ENCODE assay signal across 19 cellular contexts in the genomic region with DNA sequence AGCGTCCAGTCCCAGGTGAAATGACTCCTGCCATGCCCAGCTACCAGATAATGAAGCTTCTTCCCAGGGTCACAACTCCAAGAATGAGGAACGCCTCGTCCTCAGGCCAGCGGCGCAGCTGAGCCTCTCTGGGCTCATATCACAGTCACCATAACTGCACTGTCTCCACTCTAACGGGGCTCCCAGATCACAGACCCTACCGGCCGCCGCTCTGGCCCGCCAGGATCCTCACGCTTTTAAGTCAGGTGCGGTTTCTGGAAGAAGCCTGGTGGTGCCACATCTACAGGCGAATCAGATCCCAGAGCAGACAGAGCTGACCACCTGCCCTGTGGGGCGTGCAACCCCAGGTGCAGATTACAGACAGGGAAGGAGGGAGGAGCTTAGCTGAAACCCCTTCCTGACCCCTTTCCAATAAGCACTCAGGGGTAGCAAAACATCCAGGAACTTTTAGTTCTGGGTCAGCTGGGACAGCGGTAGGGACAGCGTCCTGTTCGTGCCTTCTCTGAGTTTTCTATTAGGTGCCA. TPM values are rescaled to one million over a fixed set of nuclear protein-coding genes. Genes with fewer than 3 reads are reported as not detected.
DNase-seq lines count a peak whose midpoint lies in the region; ATAC-seq and TF ChIP-seq lines count a peak whose summit lies in the region.
"Had no signal": no experiment of that assay in that cellular context is flagged by ENCODE, and none has a peak within 500 bp of the region (broad histone marks: within the 10 kb centered on the region; RNA-seq: fewer than 3 reads in every experiment).

No MANE protein-coding gene starts in this region.

- peak overlapping the region; percentile 24 for H2BK12ac ChIP-seq in trophoblast cell (ENCODE audit: low read length)

- no peaks in the 10 kb centered on the region for H3K9me3 Mint-ChIP-seq in CD4-positive, CD25-positive, alpha-beta regulatory T cell
- H3K9me3 Mint-ChIP-seq in memory B cell = no peaks in the 10 kb centered on the region
- H3K9me3 Mint-ChIP-seq in CD4-positive, alpha-beta T cell = no peaks in the 10 kb centered on the region

- H4K91ac ChIP-seq in trophoblast cell (ENCODE audit: low read depth, low read length) = no peak overlapping the region

- BruUV-seq in OCI-LY7 (replicated peaks; lab: Mats Ljungman, UMichigan) = no TSS peak

- H2AK5ac ChIP-seq in trophoblast cell (ENCODE audit: low read length) = peak overlapping the region; percentile 59

- H3K4me3 ChIP-seq in CD4-positive, CD25-positive, alpha-beta regulatory T cell (ENCODE audit: low read depth, low read length) = no peak overlapping the region
- H3K4me3 ChIP-seq in OCI-LY7 (ENCODE audit: low read depth, low read length, poor library complexity, severe bottlenecking) (no peak overlapping the region), trophoblast cell (ENCODE audit: low read depth, low read length) (no peak overlapping the region)
- H3K4me3 ChIP-seq: K562, PC-9, SK-N-MC had no signal

- no peak for TF ChIP-seq CTCF in OCI-LY7 (conservative IDR thresholded peaks at IDR 0.05; ENCODE audit: low read length)
- no peak for TF ChIP-seq CTCF in CD4-positive, alpha-beta T cell (IDR thresholded peaks at IDR 0.05)

- H3K4me1 ChIP-seq in CD4-positive, CD25-positive, alpha-beta regulatory T cell (ENCODE audit: control insufficient read depth, insufficient read depth, low read length, poor library complexity, severe bottlenecking) = peaks cover 26% of the 10 kb centered on the region
- H3K4me1 ChIP-seq in OCI-LY7 (ENCODE audit: insufficient read depth, low read length, poor library complexity, severe bottlenecking) = peaks cover 79% of the 10 kb centered on the region
- peaks cover 4 to 10% of the 10 kb centered on the region in 2 experiments for H3K4me1 ChIP-seq in trophoblast cell (ENCODE audit: control insufficient read depth in 1 of 2, insufficient read depth in 2 of 2, low read length in 2 of 2)
- H3K4me1 ChIP-seq: BE2C had no signal

- no peaks in the 10 kb centered on the region for H3K27me3 Mint-ChIP-seq in CD4-positive, CD25-positive, alpha-beta regulatory T cell
- H3K27me3 Mint-ChIP-seq in memory B cell = peaks cover 3% of the 10 kb centered on the region
- no peaks in the 10 kb centered on the region for H3K27me3 Mint-ChIP-seq in CD4-positive, alpha-beta T cell

- no peak overlapping the region for H3K9ac ChIP-seq in trophoblast cell (ENCODE audit: low read length)

- H4K8ac ChIP-seq in trophoblast cell (ENCODE audit: low read depth, low read length) = no peak overlapping the region

- CTCF ChIA-PET in OCI-LY7 (lab: Charles Lee; ENCODE audit: unreplicated experiment) = no interaction called here
- CTCF ChIA-PET in CD4-positive, alpha-beta T cell (lab: Charles Lee) = interaction anchor here (1.9 kb wide), 1 partner anchor 53 kb away, joined by 4 read pairs; no protein-coding TSS in a partner anchor

- H3K27ac ChIP-seq in CD4-positive, CD25-positive, alpha-beta regulatory T cell (ENCODE audit: insufficient read depth, low read length, poor library complexity, severe bottlenecking) = no peak overlapping the region
- H3K27ac ChIP-seq in OCI-LY7 (ENCODE audit: low read depth, low read length, poor library complexity, severe bottlenecking) = no peak overlapping the region
- no peak overlapping the region for H3K27ac ChIP-seq in trophoblast cell (ENCODE audit: low read depth, low read length)
- H3K27ac ChIP-seq in CD4-positive, alpha-beta T cell (ENCODE audit: low read depth, low read length) = no peak overlapping the region
- H3K27ac ChIP-seq: HL-60, PC-9, SK-N-MC had no signal

- H3K9me3 ChIP-seq in CD4-positive, CD25-positive, alpha-beta regulatory T cell (ENCODE audit: control insufficient read depth in 2 of 2, low read length in 2 of 2) = no peaks in the 10 kb centered on the region
- H3K9me3 ChIP-seq in OCI-LY7 (ENCODE audit: low read length) = no peaks in the 10 kb centered on the region
- peaks cover 3% of the 10 kb centered on the region for H3K9me3 ChIP-seq in trophoblast cell (ENCODE audit: insufficient read depth, low read depth, low read length)
- H3K9me3 ChIP-seq in CD4-positive, alpha-beta T cell (ENCODE audit: control insufficient read depth, low read length) = no peaks in the 10 kb centered on the region
- H3K9me3 ChIP-seq: BE2C had no signal

- no peaks in the 10 kb centered on the region for H3K27me3 ChIP-seq in CD4-positive, CD25-positive, alpha-beta regulatory T cell (ENCODE audit: control insufficient read depth, insufficient read depth, low read length)
- H3K27me3 ChIP-seq in trophoblast cell (ENCODE audit: insufficient read depth, low read length) = no peaks in the 10 kb centered on the region
- H3K27me3 ChIP-seq in CD4-positive, alpha-beta T cell (ENCODE audit: control insufficient read depth, insufficient read depth, low read length) = no peaks in the 10 kb centered on the region

- no peak for ATAC-seq in CD4-positive, CD25-positive, alpha-beta regulatory T cell (ENCODE audit: low read depth in 2 of 2)
- ATAC-seq in memory B cell (ENCODE audit: low read depth) = no peak
- no peak for ATAC-seq in CD4-positive, alpha-beta T cell (ENCODE audit: poor library complexity)
- ATAC-seq: K562 had no signal

- no peak overlapping the region for H2BK120ac ChIP-seq in trophoblast cell (ENCODE audit: insufficient read depth, low read length, poor library complexity)

- H3K4me1 Mint-ChIP-seq in CD4-positive, CD25-positive, alpha-beta regulatory T cell = peaks cover 14 to 35% (median 17%) of the 10 kb centered on the region in 4 donors
- peaks cover 26% of the 10 kb centered on the region for H3K4me1 Mint-ChIP-seq in memory B cell
- peaks cover 20% of the 10 kb centered on the region for H3K4me1 Mint-ChIP-seq in CD4-positive, alpha-beta T cell (ENCODE audit: low read depth)

- H3K36me3 ChIP-seq in CD4-positive, CD25-positive, alpha-beta regulatory T cell (ENCODE audit: control insufficient read depth, insufficient read depth, low read length) = peaks cover 35% of the 10 kb centered on the region
- H3K36me3 ChIP-seq in OCI-LY7 (ENCODE audit: insufficient read depth, low read length) (no peaks in the 10 kb centered on the region), trophoblast cell (ENCODE audit: control insufficient read depth in 1 of 2, insufficient read depth in 2 of 2, low read length in 2 of 2) (no peaks in the 10 kb centered on the region)
- H3K36me3 ChIP-seq: BE2C had no signal

- H3K4me2 ChIP-seq in OCI-LY7 (ENCODE audit: low read length) (peak overlapping the region; percentile 48), trophoblast cell (ENCODE audit: low read length) (no peak overlapping the region)
- H3K4me2 ChIP-seq: PC-9 had no signal

- H3K14ac ChIP-seq in trophoblast cell (ENCODE audit: low read length) = no peak overlapping the region

- H2AFZ ChIP-seq in OCI-LY7 (ENCODE audit: low read length) (no peak overlapping the region; the same call in 1 of the 2 replicates), trophoblast cell (ENCODE audit: insufficient read depth, low read length, poor library complexity) (no peak overlapping the region)
- H2AFZ ChIP-seq: PC-9 had no signal

- H3K4me3 Mint-ChIP-seq in CD4-positive, CD25-positive, alpha-beta regulatory T cell = no peak overlapping the region
- H3K4me3 Mint-ChIP-seq in memory B cell = no peak overlapping the region
- no peak overlapping the region for H3K4me3 Mint-ChIP-seq in CD4-positive, alpha-beta T cell

- POLR2A ChIA-PET in OCI-LY7 (lab: Charles Lee) = interaction anchor here (0.9 to 1.7 kb wide), 2 partner anchors 10 to 492 kb away, joined by 3 to 6 read pairs; no protein-coding TSS in a partner anchor
- POLR2A ChIA-PET in CD4-positive, alpha-beta T cell (lab: Charles Lee) = interaction anchor here (0.8 to 1.2 kb wide), 2 partner anchors 10 to 13 kb away, joined by 3 read pairs; no protein-coding TSS in a partner anchor

- H3K4ac ChIP-seq in trophoblast cell (ENCODE audit: low read depth, low read length) = no peak overlapping the region

- H3K79me2 ChIP-seq in OCI-LY7 (ENCODE audit: insufficient read depth, low read depth, low read length) (0 out of 2 replicates have a peak, but pooled peaks cover 2% of the 10 kb centered on the region), trophoblast cell (ENCODE audit: control insufficient read depth, insufficient read depth, low read length, poor library complexity) (peaks cover 18% of the 10 kb centered on the region)

- H3K36me3 Mint-ChIP-seq in CD4-positive, CD25-positive, alpha-beta regulatory T cell = peaks cover 39% of the 10 kb centered on the region
- peaks cover 5% of the 10 kb centered on the region for H3K36me3 Mint-ChIP-seq in memory B cell
- H3K36me3 Mint-ChIP-seq in CD4-positive, alpha-beta T cell (ENCODE audit: low read depth) = peaks cover 41% of the 10 kb centered on the region

- WGBS in trophoblast cell (ENCODE audit: extremely low coverage, insufficient coverage, insufficient read length) = no CpG with 5 or more reads among the region's 17 CpGs

- H2BK5ac ChIP-seq in trophoblast cell (ENCODE audit: low read depth, low read length, poor library complexity) = no peak overlapping the region

- H3K18ac ChIP-seq in trophoblast cell (ENCODE audit: low read length) = peak overlapping the region; percentile 55

- H4K20me1 ChIP-seq in OCI-LY7 (ENCODE audit: insufficient read depth, low read length) = no peaks in the 10 kb centered on the region

- H3K9me2 ChIP-seq in OCI-LY7 (ENCODE audit: insufficient read depth, low read length) = no peaks in the 10 kb centered on the region

- peak overlapping the region; percentile 34 to 67 (median 56) for H3K27ac Mint-ChIP-seq in CD4-positive, CD25-positive, alpha-beta regulatory T cell
- peak overlapping the region; percentile 14 for H3K27ac Mint-ChIP-seq in memory B cell
- H3K27ac Mint-ChIP-seq in CD4-positive, alpha-beta T cell = no peak overlapping the region

- no peak overlapping the region for H4K12ac ChIP-seq in trophoblast cell (ENCODE audit: low read depth, low read length)

- intact Hi-C loops in OCI-LY7 (cut with micrococcal nuclease; ENCODE audit: unreplicated experiment) = no loop called here
- intact Hi-C loops in CD4-positive, alpha-beta T cell (cut with DNase I, micrococcal nuclease) = no loop called here

- DNase-seq in CD4-positive, CD25-positive, alpha-beta regulatory T cell = no peak
- DNase-seq in OCI-LY7 (ENCODE audit: low spot score) = peak; percentile 41
- DNase-seq in memory B cell (ENCODE audit: low spot score in 2 of 2) = no peak
- no peak for DNase-seq in trophoblast cell
- no peak for DNase-seq in CD4-positive, alpha-beta T cell
- no peak for DNase-seq in cerebellum (ENCODE audit: low spot score)
- no peak for DNase-seq in stimulated activated CD4-positive, alpha-beta T cell treated with anti-CD3 and anti-CD28 coated beads, Interleukin-4, amount 100 ng/mL, for 24 hours
- no peak for DNase-seq in NK-92 (lab: John Stamatoyannopoulos, UW; ENCODE audit: unreplicated experiment)
- DNase-seq: BE2C, DMS153, NCI-H1048, NCI-H146, NCI-H2081 treated with DMSO at 0.1 percent for 48 hours, NCI-H226, NCI-H526, PC-9 had no signal

- H3K79me1 ChIP-seq in trophoblast cell (ENCODE audit: low read length) = peaks cover 21% of the 10 kb centered on the region

- H3K23ac ChIP-seq in trophoblast cell (ENCODE audit: low read length) = no peak overlapping the region

RNA-seq across cellular contexts. Expression of a gene that starts 3.7 kb away (rescaled TPM):
- total RNA-seq in CD4-positive, CD25-positive, alpha-beta regulatory T cell = 3.0 TPM
- polyA plus RNA-seq in CD4-positive, CD25-positive, alpha-beta regulatory T cell = 1 to 10 TPM; 3.9 to 7.9 (median 5.5) TPM
- 1.5 and 2.1 TPM in 2 replicates for total RNA-seq in OCI-LY7 (2014; rRNA removed; shearing (Covaris generic))
- total RNA-seq in OCI-LY7 (2022) (0.33 and 0.46 TPM in 2 replicates), cerebellum (10.3 TPM)
- 301 and 313 TPM in 2 replicates for polyA plus RNA-seq in trophoblast cell (2013)
- under 1 TPM; 0.61 to 0.74 TPM for total RNA-seq in CD4-positive, alpha-beta T cell
- polyA plus RNA-seq: K562 had no signal
